In genomic region chr7:64907641-64908326, GRCh38 we compare ENCODE assay signal across 1 cellular context.
TF ChIP-seq lines count a peak whose summit lies in the region.

No MANE protein-coding gene starts in this region.

TF ChIP-seq in HEK293, 187 proteins besides CTCF, POLR2A, EP300 and RAD21 (continued from another document):
- no peak for TF ChIP-seq HIC1 (tag by site-specific recombination; IDR thresholded peaks at IDR 0.05)
- 0 out of 2 replicates have a peak, but pooled peaks have one; percentile 8 for TF ChIP-seq ZFHX2 (tag by site-specific recombination; conservative IDR thresholded peaks at IDR 0.05)
